In the genomic region with DNA sequence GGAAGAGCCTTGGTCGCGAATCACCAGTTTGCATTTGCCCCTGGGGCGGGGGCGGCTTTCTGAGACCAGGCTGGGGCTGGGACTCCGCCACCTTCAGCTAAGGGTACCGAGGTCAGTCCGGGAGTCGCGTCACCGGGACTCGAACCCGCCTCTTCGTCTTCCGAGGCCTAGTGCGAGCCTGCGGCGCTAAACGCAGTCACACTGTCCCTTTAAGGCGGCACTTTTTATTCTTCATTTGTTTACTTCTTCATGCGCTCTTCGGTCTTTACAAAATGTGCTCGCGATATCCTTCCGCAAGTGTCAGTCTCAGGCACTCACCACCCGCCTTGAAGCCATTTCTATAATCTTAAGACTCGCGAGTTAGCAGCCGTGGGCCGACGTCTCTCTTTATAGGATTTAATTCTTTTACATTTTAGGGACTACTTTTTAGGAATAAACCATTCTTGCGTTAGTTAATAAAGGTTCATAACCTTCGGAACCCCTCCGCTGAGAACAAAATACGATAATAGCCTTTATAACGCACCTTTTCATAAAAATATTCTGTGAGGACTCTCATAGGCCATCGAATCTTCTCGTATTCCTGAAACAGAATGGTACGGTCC, we compare ENCODE assay signal across 8 cellular contexts. TPM values are rescaled to one million over a fixed set of nuclear protein-coding genes. Genes with fewer than 3 reads are reported as not detected.
A peak's percentile ranks its signal among the peaks of the same experiment; 100 is the strongest.
DNase-seq lines count a peak whose midpoint lies in the region; ATAC-seq and TF ChIP-seq lines count a peak whose summit lies in the region.

No MANE protein-coding gene starts in this region.

- peaks cover 50 to 70% (median 60%) of the 10 kb centered on the region in 4 donors for H3K4me1 ChIP-seq in stomach

- 0 to 1% (median 0%) methylated on average over 35 to 38 of the region's 38 CpGs for WGBS in stomach, 5 donors

- H3K36me3 ChIP-seq in stomach = no peaks in the 10 kb centered on the region

- H3K9me3 ChIP-seq in stomach = no peaks in the 10 kb centered on the region

- DNase-seq in G401 (ENCODE audit: low spot score) (peak; percentile 94), LHCN-M2 (ENCODE audit: low read depth) (peak; percentile 95), RPMI7951 (ENCODE audit: low read depth) (peak; percentile 91), fibroblast of pulmonary artery (ENCODE audit: low read depth) (peak; percentile 97), stomach (peak; percentile 74), HT-29 (ENCODE audit: low spot score) (no peak)
- DNase-seq in activated T-helper 2 cell treated with anti-CD3 and anti-CD28 coated beads, Interferon-gamma antibody, Interleukin-2, Interleukin-4, amounts not matched to agents 10 μg/mL and 5 μg/mL and 100 μg/mL, durations not matched to agents 14 hours and 24 hours and 36 hours (ENCODE audit: low spot score) = peak; percentile 79
- DNase-seq in natural killer cell treated with Interleukin-12 subunit alpha and Interleukin-12 subunit beta and Interleukin-15 and Interleukin-18, amount 100 ng/mL, for 72 hours (ENCODE audit: low spot score) = peak; percentile 86

- TF ChIP-seq POLR2A in stomach (IDR thresholded peaks at IDR 0.05) = no peak

- H3K36me3 Mint-ChIP-seq in activated T-helper 2 cell treated with anti-CD3 and anti-CD28 coated beads, Interferon-gamma antibody, Interleukin-2, Interleukin-4, amounts not matched to agents 10 μg/mL and 5 μg/mL and 100 μg/mL, durations not matched to agents 14 hours and 24 hours and 36 hours (ENCODE audit: low read depth) = peaks cover 26% of the 10 kb centered on the region
- peaks cover 4% of the 10 kb centered on the region for H3K36me3 Mint-ChIP-seq in natural killer cell treated with Interleukin-12 subunit alpha and Interleukin-12 subunit beta and Interleukin-15 and Interleukin-18, amount 100 ng/mL, for 72 hours

- TF ChIP-seq EP300 in stomach (IDR thresholded peaks at IDR 0.05) = no peak

- TF ChIP-seq CTCF in fibroblast of pulmonary artery (IDR thresholded peaks at IDR 0.05; ENCODE audit: low read length, missing control alignments) (no peak), stomach (IDR thresholded peaks at IDR 0.05) (peak in 1 of 7 experiments; percentile 17)

- H3K27me3 Mint-ChIP-seq in activated T-helper 2 cell treated with anti-CD3 and anti-CD28 coated beads, Interferon-gamma antibody, Interleukin-2, Interleukin-4, amounts not matched to agents 10 μg/mL and 5 μg/mL and 100 μg/mL, durations not matched to agents 14 hours and 24 hours and 36 hours (ENCODE audit: low read depth) = no peaks in the 10 kb centered on the region
- no peaks in the 10 kb centered on the region for H3K27me3 Mint-ChIP-seq in natural killer cell treated with Interleukin-12 subunit alpha and Interleukin-12 subunit beta and Interleukin-15 and Interleukin-18, amount 100 ng/mL, for 72 hours

- H3K27ac ChIP-seq in stomach = peak overlapping the region; percentile 96 to 99 (median 98)

- peak overlapping the region; percentile 99 for H3K4me3 Mint-ChIP-seq in activated T-helper 2 cell treated with anti-CD3 and anti-CD28 coated beads, Interferon-gamma antibody, Interleukin-2, Interleukin-4, amounts not matched to agents 10 μg/mL and 5 μg/mL and 100 μg/mL, durations not matched to agents 14 hours and 24 hours and 36 hours (ENCODE audit: low read depth)
- H3K4me3 Mint-ChIP-seq in natural killer cell treated with Interleukin-12 subunit alpha and Interleukin-12 subunit beta and Interleukin-15 and Interleukin-18, amount 100 ng/mL, for 72 hours = peak overlapping the region; percentile 97

- H3K27me3 ChIP-seq in stomach = no peaks in the 10 kb centered on the region

- H3K4me1 Mint-ChIP-seq in activated T-helper 2 cell treated with anti-CD3 and anti-CD28 coated beads, Interferon-gamma antibody, Interleukin-2, Interleukin-4, amounts not matched to agents 10 μg/mL and 5 μg/mL and 100 μg/mL, durations not matched to agents 14 hours and 24 hours and 36 hours (ENCODE audit: low read depth) = peaks cover 31% of the 10 kb centered on the region
- H3K4me1 Mint-ChIP-seq in natural killer cell treated with Interleukin-12 subunit alpha and Interleukin-12 subunit beta and Interleukin-15 and Interleukin-18, amount 100 ng/mL, for 72 hours (ENCODE audit: low read depth in 2 of 2) = peaks cover 41 to 51% of the 10 kb centered on the region in 2 donors

- H3K4me3 ChIP-seq in fibroblast of pulmonary artery (replicated peaks; ENCODE audit: low read depth, low read length) (peak overlapping the region; percentile 73), stomach (peak overlapping the region; percentile 64 to 92 (median 83))

- in situ Hi-C loops in G401 (cut with HindIII; ENCODE audit: low sequenced_read_pairs) = no loop called here

- intact Hi-C loops in activated T-helper 2 cell treated with anti-CD3 and anti-CD28 coated beads, Interferon-gamma antibody, Interleukin-2, Interleukin-4, amounts not matched to agents 10 μg/mL and 5 μg/mL and 100 μg/mL, durations not matched to agents 14 hours and 24 hours and 36 hours (cut with micrococcal nuclease) = loop anchor here (1.0 to 5.0 kb wide), 7 partner anchors 12 to 165 kb away; a partner anchor contains a TSS
- intact Hi-C loops in stomach (cut with DNase I; ENCODE audit: low total_unique reads) = no loop called here

- H3K27ac Mint-ChIP-seq in activated T-helper 2 cell treated with anti-CD3 and anti-CD28 coated beads, Interferon-gamma antibody, Interleukin-2, Interleukin-4, amounts not matched to agents 10 μg/mL and 5 μg/mL and 100 μg/mL, durations not matched to agents 14 hours and 24 hours and 36 hours = peak overlapping the region; percentile 99
- peak overlapping the region; percentile 100 for H3K27ac Mint-ChIP-seq in natural killer cell treated with Interleukin-12 subunit alpha and Interleukin-12 subunit beta and Interleukin-15 and Interleukin-18, amount 100 ng/mL, for 72 hours

- peak; percentile 53 for ATAC-seq in natural killer cell treated with Interleukin-12 subunit alpha and Interleukin-12 subunit beta and Interleukin-15 and Interleukin-18, amount 100 ng/mL, for 72 hours

- H3K9me3 Mint-ChIP-seq in activated T-helper 2 cell treated with anti-CD3 and anti-CD28 coated beads, Interferon-gamma antibody, Interleukin-2, Interleukin-4, amounts not matched to agents 10 μg/mL and 5 μg/mL and 100 μg/mL, durations not matched to agents 14 hours and 24 hours and 36 hours = no peaks in the 10 kb centered on the region
- H3K9me3 Mint-ChIP-seq in natural killer cell treated with Interleukin-12 subunit alpha and Interleukin-12 subunit beta and Interleukin-15 and Interleukin-18, amount 100 ng/mL, for 72 hours = no peaks in the 10 kb centered on the region

RNA-seq across cellular contexts. Expression of a gene that starts 0.6 kb away (rescaled TPM):
- total RNA-seq in G401 (2014; rRNA removed; shearing (Covaris generic)) = 24.1 and 26.3 TPM in 2 replicates
- total RNA-seq in LHCN-M2 (2014; rRNA removed) (7.2 and 11.1 TPM in 2 replicates), stomach (10 to 100 TPM in 3 of 5 donors, 1 to 10 TPM in 2; 6.4 to 23.8 (median 13.0) TPM)
- polyA plus RNA-seq in LHCN-M2 (2012) = 18.9 TPM
- 3.5 and 4.4 TPM in 2 replicates for total RNA-seq in RPMI7951 (2014; rRNA removed; shearing (Covaris generic))
- 46.4 and 48.1 TPM in 2 replicates for total RNA-seq in activated T-helper 2 cell treated with anti-CD3 and anti-CD28 coated beads, Interferon-gamma antibody, Interleukin-2, Interleukin-4, amounts not matched to agents 10 μg/mL and 5 μg/mL and 100 μg/mL, durations not matched to agents 14 hours and 24 hours and 36 hours
- total RNA-seq in natural killer cell treated with Interleukin-12 subunit alpha and Interleukin-12 subunit beta and Interleukin-15 and Interleukin-18, amount 100 ng/mL, for 72 hours = 10 to 100 TPM; 48.0 to 66.9 TPM
- 10 to 100 TPM; 15.4 to 20.5 (median 16.1) TPM for polyA plus RNA-seq in stomach
- total RNA-seq in HT-29 (2014; rRNA removed; shearing (Covaris generic)) = 9.4 and 9.6 TPM in 2 replicates

RNA-seq across cellular contexts. Expression of a gene that starts 12.2 kb away (rescaled TPM):
- total RNA-seq in G401 (2014; rRNA removed; shearing (Covaris generic)) = 0.49 and 6.1 TPM in 2 replicates
- total RNA-seq in LHCN-M2 (2014; rRNA removed) = 3.1 and 4.4 TPM in 2 replicates
- polyA plus RNA-seq in LHCN-M2 (2012) = 5.1 TPM
- total RNA-seq in RPMI7951 (2014; rRNA removed; shearing (Covaris generic)) = 1.1 and 2.0 TPM in 2 replicates
- 12.8 and 15.9 TPM in 2 replicates for total RNA-seq in activated T-helper 2 cell treated with anti-CD3 and anti-CD28 coated beads, Interferon-gamma antibody, Interleukin-2, Interleukin-4, amounts not matched to agents 10 μg/mL and 5 μg/mL and 100 μg/mL, durations not matched to agents 14 hours and 24 hours and 36 hours
- 10 to 100 TPM in 1 of 2 donors, 1 to 10 TPM in 1; 8.3 to 14.8 TPM for total RNA-seq in natural killer cell treated with Interleukin-12 subunit alpha and Interleukin-12 subunit beta and Interleukin-15 and Interleukin-18, amount 100 ng/mL, for 72 hours
- total RNA-seq in stomach = 10 to 100 TPM in 3 of 5 donors, 1 to 10 TPM in 2; 4.6 to 24.6 (median 15.2) TPM
- 10 to 100 TPM; 16.1 to 23.1 (median 18.1) TPM for polyA plus RNA-seq in stomach
- total RNA-seq in HT-29 (2014; rRNA removed; shearing (Covaris generic)) = 12.0 and 12.3 TPM in 2 replicates

RNA-seq across cellular contexts. Expression of a gene that starts 14.0 kb away (rescaled TPM):
- 16.6 and 18.8 TPM in 2 replicates for total RNA-seq in G401 (2014; rRNA removed; shearing (Covaris generic))
- total RNA-seq in LHCN-M2 (2014; rRNA removed) (5.0 and 11.6 TPM in 2 replicates), stomach (10 to 100 TPM in 2 of 5 donors, 1 to 10 TPM in 2, under 1 TPM in 1; 0.92 to 34.4 (median 6.7) TPM)
- polyA plus RNA-seq in LHCN-M2 (2012) = 6.6 TPM
- 7.8 and 11.3 TPM in 2 replicates for total RNA-seq in RPMI7951 (2014; rRNA removed; shearing (Covaris generic))
- total RNA-seq in activated T-helper 2 cell treated with anti-CD3 and anti-CD28 coated beads, Interferon-gamma antibody, Interleukin-2, Interleukin-4, amounts not matched to agents 10 μg/mL and 5 μg/mL and 100 μg/mL, durations not matched to agents 14 hours and 24 hours and 36 hours = 7.5 and 7.8 TPM in 2 replicates
- 10 to 100 TPM in 1 of 2 donors, 1 to 10 TPM in 1; 6.1 to 10.7 TPM for total RNA-seq in natural killer cell treated with Interleukin-12 subunit alpha and Interleukin-12 subunit beta and Interleukin-15 and Interleukin-18, amount 100 ng/mL, for 72 hours
- 10 to 100 TPM; 10.8 to 12.5 (median 11.1) TPM for polyA plus RNA-seq in stomach
- total RNA-seq in HT-29 (2014; rRNA removed; shearing (Covaris generic)) = 9.0 and 9.5 TPM in 2 replicates

RNA-seq across cellular contexts. Expression of a gene that starts 15.4 kb away (rescaled TPM):
- 29.2 and 86.2 TPM in 2 replicates for total RNA-seq in G401 (2014; rRNA removed; shearing (Covaris generic))
- 36.5 and 146 TPM in 2 replicates for total RNA-seq in LHCN-M2 (2014; rRNA removed)
- 73.9 TPM for polyA plus RNA-seq in LHCN-M2 (2012)
- total RNA-seq in RPMI7951 (2014; rRNA removed; shearing (Covaris generic)) = 11.7 and 15.3 TPM in 2 replicates
- 4.0 and 4.4 TPM in 2 replicates for total RNA-seq in activated T-helper 2 cell treated with anti-CD3 and anti-CD28 coated beads, Interferon-gamma antibody, Interleukin-2, Interleukin-4, amounts not matched to agents 10 μg/mL and 5 μg/mL and 100 μg/mL, durations not matched to agents 14 hours and 24 hours and 36 hours
- total RNA-seq in natural killer cell treated with Interleukin-12 subunit alpha and Interleukin-12 subunit beta and Interleukin-15 and Interleukin-18, amount 100 ng/mL, for 72 hours = 1 to 10 TPM; 2.7 to 5.9 TPM
- 100 to 1,000 TPM in 1 of 5 donors, 10 to 100 TPM in 3, 1 to 10 TPM in 1; 7.6 to 215 (median 31.0) TPM for total RNA-seq in stomach
- polyA plus RNA-seq in stomach = 100 to 1,000 TPM in 1 of 3 donors, 10 to 100 TPM in 2; 17.2 to 106 (median 53.2) TPM
- total RNA-seq in HT-29 (2014; rRNA removed; shearing (Covaris generic)) = 130 and 142 TPM in 2 replicates
